In the genomic region with DNA sequence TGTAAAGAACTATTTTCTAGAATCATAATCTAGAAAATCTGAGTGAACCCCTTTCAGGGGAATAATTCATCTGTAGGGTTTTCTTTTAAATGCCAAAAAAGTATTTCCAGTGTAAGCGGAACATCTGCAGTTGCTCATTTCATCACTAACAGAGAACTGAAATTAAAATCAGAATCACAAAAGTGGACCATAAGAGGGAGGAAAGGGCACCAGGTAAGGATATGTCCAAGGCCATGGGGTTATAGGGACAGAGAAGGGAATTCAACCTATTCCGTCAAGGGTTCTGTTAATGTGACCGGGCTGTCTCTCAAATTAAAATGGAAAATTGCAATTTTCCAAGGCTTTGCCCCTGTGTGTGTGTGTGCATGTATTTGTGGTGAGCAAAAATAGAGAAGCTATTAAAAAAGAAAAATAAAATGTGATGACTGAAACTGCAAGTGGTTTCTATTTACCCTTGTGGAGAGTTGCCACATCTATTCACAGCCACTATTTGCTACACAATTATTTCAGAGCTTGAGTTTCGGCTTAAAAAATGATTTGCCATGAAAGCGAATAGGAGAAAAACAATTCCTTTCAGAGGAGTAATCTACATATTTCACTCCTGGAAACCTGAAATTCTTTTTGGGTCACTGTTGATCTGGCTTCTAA, we compare ENCODE assay signal across 13 cellular contexts. TPM values are rescaled to one million over a fixed set of nuclear protein-coding genes. Genes with fewer than 3 reads are reported as not detected.
DNase-seq lines count a peak whose midpoint lies in the region; ATAC-seq and TF ChIP-seq lines count a peak whose summit lies in the region.
"Had no signal": no experiment of that assay in that cellular context is flagged by ENCODE, and none has a peak within 500 bp of the region (broad histone marks: within the 10 kb centered on the region; RNA-seq: fewer than 3 reads in every experiment).

No MANE protein-coding gene starts in this region.

- H3K4me1 ChIP-seq in body of pancreas (peaks cover 37% of the 10 kb centered on the region), gastrocnemius medialis (peaks cover 4 to 6% of the 10 kb centered on the region in 2 donors)
- H3K4me1 ChIP-seq: psoas muscle had no signal

- peak; percentile 44 for ATAC-seq in GM21367 (IDR thresholded peaks at IDR 0.05; ENCODE audit: unreplicated experiment)
- ATAC-seq in HG03378 (IDR thresholded peaks at IDR 0.05; ENCODE audit: unreplicated experiment): peak; percentile 55
- no peak for ATAC-seq in body of pancreas
- no peak for ATAC-seq in gastrocnemius medialis
- ATAC-seq in GM21515 (IDR thresholded peaks at IDR 0.05; ENCODE audit: unreplicated experiment): no peak
- ATAC-seq: activated CD4-positive, CD25-positive, alpha-beta regulatory T cell treated with anti-CD3 and anti-CD28 coated beads, Interleukin-2, amount 50 U/mL, for 24 hours had no signal

- DNase-seq in body of pancreas: no peak
- DNase-seq in gastrocnemius medialis: no peak
- no peak for DNase-seq in activated naive CD4-positive, alpha-beta T cell (lab: John Stamatoyannopoulos, UW)
- DNase-seq in iPS-NIHi11 (ENCODE audit: low spot score): no peak
- DNase-seq: activated gamma-delta T cell; central memory CD4-positive, alpha-beta T cell; lower lobe of right lung; psoas muscle; upper lobe of left lung had no signal

- H3K27me3 ChIP-seq in body of pancreas (no peaks in the 10 kb centered on the region), gastrocnemius medialis (no peaks in the 10 kb centered on the region)
- H3K27me3 ChIP-seq: upper lobe of left lung had no signal

- TF ChIP-seq POLR2A in body of pancreas (IDR thresholded peaks at IDR 0.05): no peak
- TF ChIP-seq POLR2A in gastrocnemius medialis (IDR thresholded peaks at IDR 0.05): no peak

- H3K9me3 ChIP-seq in body of pancreas (no peaks in the 10 kb centered on the region), gastrocnemius medialis (no peaks in the 10 kb centered on the region)
- H3K9me3 ChIP-seq: lower lobe of right lung, psoas muscle, upper lobe of left lung had no signal

- WGBS in body of pancreas, 2 donors: 76 to 77% methylated on average over 5 of the region's 5 CpGs

- H3K36me3 ChIP-seq in body of pancreas (replicated peaks in 1 of 2; ENCODE audit: insufficient read depth in 1 of 2, low read depth in 2 of 2) (no peaks in the 10 kb centered on the region), gastrocnemius medialis (no peaks in the 10 kb centered on the region)
- H3K36me3 ChIP-seq: lower lobe of right lung, upper lobe of left lung had no signal

- intact Hi-C loops in body of pancreas (cut with DNase I): no loop called here
- intact Hi-C loops in gastrocnemius medialis (cut with DNase I; ENCODE audit: low total_unique reads): no loop called here

- peak overlapping the region; percentile 22 to 73 (median 69) for H3K27ac ChIP-seq in body of pancreas
- peak overlapping the region; percentile 52 to 71 (median 63) for H3K27ac ChIP-seq in gastrocnemius medialis
- H3K27ac ChIP-seq: lower lobe of right lung had no signal

- in situ Hi-C loops in gastrocnemius medialis (cut with MboI; ENCODE audit: low sequenced_read_pairs in 4 of 4): no loop called here

- H3K4me3 ChIP-seq in body of pancreas (no peak overlapping the region), gastrocnemius medialis (no peak overlapping the region)
- H3K4me3 ChIP-seq: lower lobe of right lung, psoas muscle, upper lobe of left lung had no signal

- TF ChIP-seq CTCF in body of pancreas (IDR thresholded peaks at IDR 0.05): no peak
- TF ChIP-seq CTCF in gastrocnemius medialis (IDR thresholded peaks at IDR 0.05 in 4 of 5, conservative IDR thresholded peaks at IDR 0.05 in 1 of 5): no peak

RNA-seq across cellular contexts. Expression of gene APP, which starts 53.1 kb away (rescaled TPM):
- total RNA-seq in body of pancreas (100 to 1,000 TPM; 256 to 423 TPM), gastrocnemius medialis (10 to 100 TPM; 45.8 to 73.2 (median 70.1) TPM)

Comparison
In these comparisons a context has a peak if more than half of its experiments do, and no peak if none do; other contexts are left out.
1. ATAC-seq: peak in GM21367 (single experiment) and HG03378 (single experiment); none in body of pancreas (single experiment), gastrocnemius medialis (0 of 2) and GM21515 (single experiment).